In genomic region chr18:60549338-60549960, GRCh38 we compare ENCODE assay signal across 8 cellular contexts.
DNase-seq lines count a peak whose midpoint lies in the region; ATAC-seq and TF ChIP-seq lines count a peak whose summit lies in the region.

No MANE protein-coding gene starts in this region.

- H3K4me2 ChIP-seq in MM.1S (ENCODE audit: low read depth, low read length), result no peak overlapping the region

- H3K27me3 ChIP-seq in MM.1S (replicated peaks; ENCODE audit: insufficient read depth, low read length), result no peaks in the 10 kb centered on the region
- no peaks in the 10 kb centered on the region for H3K27me3 ChIP-seq in Panc1 (ENCODE audit: control insufficient read depth, insufficient read depth, low read length)
- no peaks in the 10 kb centered on the region for H3K27me3 ChIP-seq in endodermal cell (ENCODE audit: control insufficient read depth, insufficient read depth, low read length, poor library complexity, severe bottlenecking)

- H3K9me3 Mint-ChIP-seq in endodermal cell, result no peaks in the 10 kb centered on the region
- H3K9me3 Mint-ChIP-seq in neural crest cell, result no peaks in the 10 kb centered on the region

- no peak overlapping the region for H2AFZ ChIP-seq in MM.1S (ENCODE audit: low read length)

- POLR2A ChIA-PET in Panc1 (lab: Charles Lee), result no interaction called here

- no peaks in the 10 kb centered on the region for H3K9me3 ChIP-seq in MM.1S (replicated peaks; ENCODE audit: insufficient read depth, low read length)
- no peaks in the 10 kb centered on the region for H3K9me3 ChIP-seq in Panc1 (ENCODE audit: control insufficient read depth, insufficient read depth, low read depth, low read length)
- H3K9me3 ChIP-seq in endodermal cell (ENCODE audit: control insufficient read depth, low read length), result no peaks in the 10 kb centered on the region

- no peaks in the 10 kb centered on the region for H4K20me1 ChIP-seq in MM.1S (ENCODE audit: insufficient read depth, low read length)

- no peaks in the 10 kb centered on the region for H3K9me2 ChIP-seq in MM.1S (replicated peaks; ENCODE audit: insufficient read depth, low read length)

- no peaks in the 10 kb centered on the region for H3K79me2 ChIP-seq in MM.1S (ENCODE audit: low read length)

- WGBS in endodermal cell (ENCODE audit: insufficient coverage in 1 of 2, insufficient read length in 1 of 2), 2 experiments, result 7% methylated on average over 2 of the region's 2 CpGs; no CpG with 5 or more reads in 1 of the 2 experiments

- DNase-seq in COLO668 (lab: John Stamatoyannopoulos, UW; ENCODE audit: unreplicated experiment) (peak; percentile 14), MM.1S (peak; percentile 81), Panc1 (ENCODE audit: low read depth, low spot score) (peak; percentile 50), endodermal cell (peak; percentile 53), neural crest cell (ENCODE audit: low read depth, low spot score) (peak; percentile 28)

- peaks cover under 1% of the 10 kb centered on the region; the same call in 1 of the 2 replicates for H3F3A ChIP-seq in MM.1S (ENCODE audit: insufficient read depth, low read length)

- in situ Hi-C loops in Panc1 (cut with HindIII; ENCODE audit: low pct_unique_long_range_greater_than_20kb, low sequenced_read_pairs), result no loop called here

- CTCF ChIA-PET in Panc1 (lab: Charles Lee), result interaction anchor here (1.0 kb wide), 1 partner anchor 561 kb away, joined by 3 read pairs; no protein-coding TSS in a partner anchor

- peak; percentile 65 for ATAC-seq in GM19395 (IDR thresholded peaks at IDR 0.05; ENCODE audit: unreplicated experiment)
- ATAC-seq in Panc1, result no peak
- no peak for ATAC-seq in GM21515 (IDR thresholded peaks at IDR 0.05; ENCODE audit: unreplicated experiment)
- no peak for ATAC-seq in GM21825 (IDR thresholded peaks at IDR 0.05; ENCODE audit: unreplicated experiment)

- H3K36me3 Mint-ChIP-seq in endodermal cell (ENCODE audit: low read depth) (no peaks in the 10 kb centered on the region), neural crest cell (ENCODE audit: low read depth) (no peaks in the 10 kb centered on the region)

- no peak overlapping the region for H3K27ac Mint-ChIP-seq in endodermal cell
- no peak overlapping the region for H3K27ac Mint-ChIP-seq in neural crest cell (ENCODE audit: unreplicated experiment)

- H3K36me3 ChIP-seq in MM.1S (replicated peaks; ENCODE audit: insufficient read depth, low read length), result no peaks in the 10 kb centered on the region
- H3K36me3 ChIP-seq in Panc1 (ENCODE audit: control insufficient read depth, insufficient read depth, low read length), result no peaks in the 10 kb centered on the region
- H3K36me3 ChIP-seq in endodermal cell (ENCODE audit: control insufficient read depth, insufficient read depth, low read length), result no peaks in the 10 kb centered on the region

- no peak overlapping the region for H3K4me3 ChIP-seq in MM.1S (ENCODE audit: low read length)
- no peak overlapping the region for H3K4me3 ChIP-seq in Panc1 (ENCODE audit: low read depth in 2 of 2, low read length in 2 of 2)
- no peak overlapping the region for H3K4me3 ChIP-seq in endodermal cell (ENCODE audit: low read length)

- H3K4me1 ChIP-seq in MM.1S (ENCODE audit: low read length) (no peaks in the 10 kb centered on the region), Panc1 (ENCODE audit: control insufficient read depth, insufficient read depth, low read length) (no peaks in the 10 kb centered on the region), endodermal cell (ENCODE audit: control insufficient read depth, insufficient read depth, low read length) (peaks cover 4% of the 10 kb centered on the region)

- H3K4me1 Mint-ChIP-seq in endodermal cell, result no peaks in the 10 kb centered on the region
- H3K4me1 Mint-ChIP-seq in neural crest cell, result no peaks in the 10 kb centered on the region

- intact Hi-C loops in Panc1 (cut with micrococcal nuclease; ENCODE audit: unreplicated experiment), result loop anchor here (2.0 kb wide), 1 partner anchor 561 kb away; no protein-coding TSS in a partner anchor

- H3K27me3 Mint-ChIP-seq in endodermal cell (ENCODE audit: insufficient read depth) (no peaks in the 10 kb centered on the region), neural crest cell (ENCODE audit: low read depth) (no peaks in the 10 kb centered on the region)

- H3K4me3 Mint-ChIP-seq in endodermal cell, result no peak overlapping the region
- no peak overlapping the region for H3K4me3 Mint-ChIP-seq in neural crest cell

- H3K9ac ChIP-seq in MM.1S (ENCODE audit: low read length) (no peak overlapping the region), endodermal cell (ENCODE audit: extremely low read depth, low read length, poor library complexity, severe bottlenecking) (no peak overlapping the region)

- no TSS peak for BruUV-seq in Panc1 (replicated peaks; lab: Mats Ljungman, UMichigan)

- TF ChIP-seq CTCF in MM.1S (IDR thresholded peaks at IDR 0.05; ENCODE audit: low read length) (peak; percentile 68), Panc1 (IDR thresholded peaks at IDR 0.05) (peak; percentile 51; the same call in 1 of the 2 replicates), endodermal cell (conservative IDR thresholded peaks at IDR 0.05) (peak; percentile 96), neural crest cell (conservative IDR thresholded peaks at IDR 0.05) (peak; percentile 94)

- H3K27ac ChIP-seq in MM.1S (ENCODE audit: low read length), result no peak overlapping the region
- peak overlapping the region; percentile 59; the same call in 1 of the 2 replicates for H3K27ac ChIP-seq in Panc1 (ENCODE audit: low read length)
- no peak overlapping the region for H3K27ac ChIP-seq in endodermal cell (ENCODE audit: low read depth, low read length)

Comparison
In these comparisons a context has a peak if more than half of its experiments do, and no peak if none do; other contexts are left out.
1. DNase-seq: peak in every context shown above with its lines; median percentile 81 in MM.1S; 53 in endodermal cell; 50 in Panc1; 28 in neural crest cell; 14 in COLO668.